Comparison of ENCODE assay signal across 22 cellular contexts in the genomic region with DNA sequence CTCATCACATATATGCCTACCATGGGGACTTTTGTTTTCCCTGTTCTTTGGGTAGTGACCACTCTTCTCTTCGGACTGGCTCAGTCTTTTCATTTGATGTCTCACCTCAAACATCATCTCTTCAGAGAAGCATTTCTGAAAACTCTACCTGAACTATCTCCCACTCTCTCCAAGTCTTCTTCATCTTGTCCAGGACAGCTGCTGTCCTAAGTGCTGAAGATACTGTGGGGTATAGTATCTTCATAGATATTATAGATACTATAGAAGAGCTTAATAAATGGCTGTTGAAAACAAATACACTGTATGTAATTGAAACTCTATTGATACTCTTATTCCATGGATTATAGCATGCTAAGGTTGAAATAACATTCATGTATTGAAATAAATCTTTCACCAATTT.
A peak's percentile ranks its signal among the peaks of the same experiment; 100 is the strongest.
DNase-seq lines count a peak whose midpoint lies in the region; ATAC-seq and TF ChIP-seq lines count a peak whose summit lies in the region.
"Had no signal": no experiment of that assay in that cellular context is flagged by ENCODE, and none has a peak within 500 bp of the region (broad histone marks: within the 10 kb centered on the region; RNA-seq: fewer than 3 reads in every experiment).

No MANE protein-coding gene starts in this region.

- H3K27ac ChIP-seq in SK-N-SH (ENCODE audit: low read depth in 2 of 2, low read length in 1 of 2) (no peak overlapping the region), PC-3 (ENCODE audit: low read length) (no peak overlapping the region)
- H3K27ac ChIP-seq: 22Rv1; BLaER1 treated with 17β-estradiol and CSF1 and Interleukin-3, amounts not matched to agents 10 nM and 100 nM had no signal

- H3K9me3 ChIP-seq in SK-N-SH (no peaks in the 10 kb centered on the region), PC-3 (ENCODE audit: low read length) (no peaks in the 10 kb centered on the region)
- H3K9me3 ChIP-seq: BE2C; BLaER1 treated with 17β-estradiol and CSF1 and Interleukin-3, amounts not matched to agents 10 nM and 100 nM had no signal

- TF ChIP-seq EP300 in SK-N-SH (IDR thresholded peaks at IDR 0.05; ENCODE audit: borderline replicate concordance in 1 of 2, low read depth in 1 of 2, low read length in 1 of 2): no peak

- no peak overlapping the region for H3K27ac Mint-ChIP-seq in effector memory CD8-positive, alpha-beta T cell
- H3K27ac Mint-ChIP-seq: CD14-positive monocyte; CD4-positive, alpha-beta T cell; CD8-positive, alpha-beta memory T cell had no signal

- no peak for TF ChIP-seq RAD21 in SK-N-SH (IDR thresholded peaks at IDR 0.05; ENCODE audit: low read length)

- BruUV-seq in PC-3 (replicated peaks; lab: Mats Ljungman, UMichigan): no TSS peak

- intact Hi-C loops in PC-3 (cut with micrococcal nuclease): no loop called here

- H3F3A ChIP-seq in SK-N-SH (replicated peaks; ENCODE audit: insufficient read depth) (no peaks in the 10 kb centered on the region), PC-3 (ENCODE audit: low read length, unreplicated experiment) (no peaks in the 10 kb centered on the region)

- DNase-seq in SK-N-SH (no peak), PC-3 (peak; percentile 14), epithelial cell of esophagus (ENCODE audit: low read depth) (peak; percentile 16)
- DNase-seq in effector memory CD8-positive, alpha-beta T cell: no peak
- no peak for DNase-seq in stimulated activated naive CD8-positive, alpha-beta T cell treated with anti-CD3 and anti-CD28 coated beads, Interleukin-15, Interleukin-2, amounts not matched to agents 100 U/mL and 50 U/mL, for 24 hours
- DNase-seq: ACHN; AML-193; BE2C; CD4-positive, alpha-beta T cell; CD8-positive, alpha-beta memory T cell; DMS 273 treated with DMSO at 0.1 percent for 48 hours; DMS79; EL; GDM1; H7; HCEC 1CT had no signal

- H3K79me2 ChIP-seq in SK-N-SH (ENCODE audit: insufficient read depth): no peaks in the 10 kb centered on the region
- no peaks in the 10 kb centered on the region for H3K79me2 ChIP-seq in PC-3 (ENCODE audit: low read length)

- no peaks in the 10 kb centered on the region for H3K4me1 Mint-ChIP-seq in effector memory CD8-positive, alpha-beta T cell (ENCODE audit: low read depth in 2 of 2)
- H3K4me1 Mint-ChIP-seq: CD14-positive monocyte; CD8-positive, alpha-beta memory T cell had no signal

- ATAC-seq in SK-N-SH treated with all-trans-retinoic acid at 6 μM for 48 hours (no peak), PC-3 (no peak), esophagus mucosa (no peak)
- ATAC-seq in effector memory CD8-positive, alpha-beta T cell (replicated peaks): no peak
- ATAC-seq in stimulated activated naive CD8-positive, alpha-beta T cell treated with anti-CD3 and anti-CD28 coated beads, Interleukin-15, Interleukin-2, amounts not matched to agents 100 U/mL and 50 U/mL, for 24 hours: no peak
- ATAC-seq: GM12878 had no signal

- H3K4me3 ChIP-seq in SK-N-SH (ENCODE audit: low read depth in 2 of 2, low read length in 1 of 2) (no peak overlapping the region), PC-3 (ENCODE audit: low read length) (no peak overlapping the region), epithelial cell of esophagus (ENCODE audit: low read length) (no peak overlapping the region)
- H3K4me3 ChIP-seq: BLaER1 treated with 17β-estradiol and CSF1 and Interleukin-3, amounts not matched to agents 10 nM and 100 nM; GM12878 had no signal

- H3K4me2 ChIP-seq in SK-N-SH: no peak overlapping the region
- H3K4me2 ChIP-seq in PC-3 (ENCODE audit: low read length): no peak overlapping the region
- H3K4me2 ChIP-seq: BLaER1 treated with 17β-estradiol and CSF1 and Interleukin-3, amounts not matched to agents 10 nM and 100 nM had no signal

- H3K9me2 ChIP-seq in SK-N-SH: no peaks in the 10 kb centered on the region
- no peaks in the 10 kb centered on the region for H3K9me2 ChIP-seq in PC-3 (replicated peaks; ENCODE audit: low read length)

- POLR2A ChIA-PET in SK-N-SH (lab: Yijun Ruan, JAX): no interaction called here
- POLR2A ChIA-PET in PC-3 (lab: Charles Lee; ENCODE audit: unreplicated experiment): no interaction called here

- no peaks in the 10 kb centered on the region for H3K27me3 ChIP-seq in SK-N-SH (ENCODE audit: insufficient read depth)
- H3K27me3 ChIP-seq in PC-3 (ENCODE audit: low read length): no peaks in the 10 kb centered on the region
- H3K27me3 ChIP-seq: BE2C; BLaER1 treated with 17β-estradiol and CSF1 and Interleukin-3, amounts not matched to agents 10 nM and 100 nM had no signal

- WGBS in SK-N-SH (ENCODE audit: low lambda C conversion rate): 41% methylated on average over 1 of the region's 1 CpG

- no peak overlapping the region for H3K4me3 Mint-ChIP-seq in effector memory CD8-positive, alpha-beta T cell
- H3K4me3 Mint-ChIP-seq: CD14-positive monocyte; CD4-positive, alpha-beta T cell; CD8-positive, alpha-beta memory T cell had no signal

- H3K4me1 ChIP-seq in SK-N-SH (ENCODE audit: control insufficient read depth in 1 of 2, insufficient read depth in 2 of 2, low read depth in 1 of 2, low read length in 1 of 2) (no peaks in the 10 kb centered on the region), PC-3 (ENCODE audit: insufficient read depth, low read length) (peaks cover 15% of the 10 kb centered on the region)
- H3K4me1 ChIP-seq: BE2C; BLaER1 treated with 17β-estradiol and CSF1 and Interleukin-3, amounts not matched to agents 10 nM and 100 nM had no signal

- H3K9ac ChIP-seq in SK-N-SH (no peak overlapping the region), PC-3 (ENCODE audit: low read length) (no peak overlapping the region)
- H3K9ac ChIP-seq: BLaER1 treated with 17β-estradiol and CSF1 and Interleukin-3, amounts not matched to agents 10 nM and 100 nM had no signal

- TF ChIP-seq CTCF in SK-N-SH (IDR thresholded peaks at IDR 0.05) (no peak), PC-3 (conservative IDR thresholded peaks at IDR 0.05; ENCODE audit: low read depth, low read length) (no peak), epithelial cell of esophagus (IDR thresholded peaks at IDR 0.05; ENCODE audit: insufficient read depth, low read depth, low read length, missing control alignments) (no peak)

- no peaks in the 10 kb centered on the region for H3K27me3 Mint-ChIP-seq in effector memory CD8-positive, alpha-beta T cell
- H3K27me3 Mint-ChIP-seq: CD4-positive, alpha-beta T cell; CD8-positive, alpha-beta memory T cell had no signal

- H2AFZ ChIP-seq in SK-N-SH (ENCODE audit: low read depth) (no peak overlapping the region), PC-3 (ENCODE audit: low read length) (no peak overlapping the region)

- no peaks in the 10 kb centered on the region for H4K20me1 ChIP-seq in SK-N-SH (ENCODE audit: insufficient read depth)
- H4K20me1 ChIP-seq in PC-3 (ENCODE audit: low read length): no peaks in the 10 kb centered on the region
- H4K20me1 ChIP-seq: BLaER1 treated with 17β-estradiol and CSF1 and Interleukin-3, amounts not matched to agents 10 nM and 100 nM had no signal

- H3K36me3 Mint-ChIP-seq in effector memory CD8-positive, alpha-beta T cell (ENCODE audit: insufficient read depth): no peaks in the 10 kb centered on the region
- H3K36me3 Mint-ChIP-seq: CD14-positive monocyte had no signal

- H3K36me3 ChIP-seq in SK-N-SH (replicated peaks in 1 of 2; ENCODE audit: control insufficient read depth in 1 of 2, insufficient read depth in 2 of 2, low read length in 1 of 2) (no peaks in the 10 kb centered on the region), PC-3 (ENCODE audit: low read depth, low read length) (no peaks in the 10 kb centered on the region)
- H3K36me3 ChIP-seq: BE2C; BLaER1 treated with 17β-estradiol and CSF1 and Interleukin-3, amounts not matched to agents 10 nM and 100 nM had no signal

- H3K9me3 Mint-ChIP-seq in effector memory CD8-positive, alpha-beta T cell: peaks cover 4 to 7% of the 10 kb centered on the region in 2 donors

- CTCF ChIA-PET in SK-N-SH (lab: Yijun Ruan, JAX): interaction anchor here (0.7 to 0.9 kb wide), 2 partner anchors 10 to 1083 kb away, joined by 3 read pairs; no protein-coding TSS in a partner anchor
- CTCF ChIA-PET in PC-3 (lab: Charles Lee): no interaction called here

TF ChIP-seq in SK-N-SH, 30 proteins besides CTCF, POLR2A, EP300 and RAD21 (continues in another document):
- no peak for TF ChIP-seq CHD2 (IDR thresholded peaks at IDR 0.05; ENCODE audit: low read length, partially characterized antibody)

TF ChIP-seq in SK-N-SH treated with all-trans-retinoic acid at 6 μM for 48 hours, 23 proteins besides CTCF, POLR2A, EP300 and RAD21 (continues in another document):
- TF ChIP-seq OSR1 (CRISPR knock-in tag; IDR thresholded peaks at IDR 0.05): no peak
- no peak for TF ChIP-seq ZFP30 (CRISPR knock-in tag; IDR thresholded peaks at IDR 0.05)
- TF ChIP-seq PPARA (CRISPR knock-in tag; IDR thresholded peaks at IDR 0.05; ENCODE audit: borderline replicate concordance): no peak
- no peak for TF ChIP-seq ZNF8 (CRISPR knock-in tag; IDR thresholded peaks at IDR 0.05)
- TF ChIP-seq, protein P1, sequence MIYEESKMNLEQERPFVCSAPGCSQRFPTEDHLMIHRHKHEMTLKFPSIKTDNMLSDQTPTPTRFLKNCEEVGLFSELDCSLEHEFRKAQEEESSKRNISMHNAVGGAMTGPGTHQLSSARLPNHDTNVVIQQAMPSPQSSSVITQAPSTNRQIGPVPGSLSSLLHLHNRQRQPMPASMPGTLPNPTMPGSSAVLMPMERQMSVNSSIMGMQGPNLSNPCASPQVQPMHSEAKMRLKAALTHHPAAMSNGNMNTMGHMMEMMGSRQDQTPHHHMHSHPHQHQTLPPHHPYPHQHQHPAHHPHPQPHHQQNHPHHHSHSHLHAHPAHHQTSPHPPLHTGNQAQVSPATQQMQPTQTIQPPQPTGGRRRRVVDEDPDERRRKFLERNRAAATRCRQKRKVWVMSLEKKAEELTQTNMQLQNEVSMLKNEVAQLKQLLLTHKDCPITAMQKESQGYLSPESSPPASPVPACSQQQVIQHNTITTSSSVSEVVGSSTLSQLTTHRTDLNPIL (CRISPR knock-in tag; IDR thresholded peaks at IDR 0.05; ENCODE audit: low read depth): no peak
- TF ChIP-seq, protein P2, sequence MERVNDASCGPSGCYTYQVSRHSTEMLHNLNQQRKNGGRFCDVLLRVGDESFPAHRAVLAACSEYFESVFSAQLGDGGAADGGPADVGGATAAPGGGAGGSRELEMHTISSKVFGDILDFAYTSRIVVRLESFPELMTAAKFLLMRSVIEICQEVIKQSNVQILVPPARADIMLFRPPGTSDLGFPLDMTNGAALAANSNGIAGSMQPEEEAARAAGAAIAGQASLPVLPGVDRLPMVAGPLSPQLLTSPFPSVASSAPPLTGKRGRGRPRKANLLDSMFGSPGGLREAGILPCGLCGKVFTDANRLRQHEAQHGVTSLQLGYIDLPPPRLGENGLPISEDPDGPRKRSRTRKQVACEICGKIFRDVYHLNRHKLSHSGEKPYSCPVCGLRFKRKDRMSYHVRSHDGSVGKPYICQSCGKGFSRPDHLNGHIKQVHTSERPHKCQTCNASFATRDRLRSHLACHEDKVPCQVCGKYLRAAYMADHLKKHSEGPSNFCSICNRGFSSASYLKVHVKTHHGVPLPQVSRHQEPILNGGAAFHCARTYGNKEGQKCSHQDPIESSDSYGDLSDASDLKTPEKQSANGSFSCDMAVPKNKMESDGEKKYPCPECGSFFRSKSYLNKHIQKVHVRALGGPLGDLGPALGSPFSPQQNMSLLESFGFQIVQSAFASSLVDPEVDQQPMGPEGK (CRISPR knock-in tag; IDR thresholded peaks at IDR 0.05; ENCODE audit: borderline replicate concordance): no peak

Comparison
In these comparisons a context has a peak if more than half of its experiments do, and no peak if none do; other contexts are left out.
1. DNase-seq: peak in PC-3 (single experiment) and epithelial cell of esophagus (single experiment); none in SK-N-SH (single experiment), effector memory CD8-positive, alpha-beta T cell (0 of 3) and stimulated activated naive CD8-positive, alpha-beta T cell treated with anti-CD3 and anti-CD28 coated beads, Interleukin-15, Interleukin-2, amounts not matched to agents 100 U/mL and 50 U/mL, for 24 hours (single experiment).